In the genomic region with DNA sequence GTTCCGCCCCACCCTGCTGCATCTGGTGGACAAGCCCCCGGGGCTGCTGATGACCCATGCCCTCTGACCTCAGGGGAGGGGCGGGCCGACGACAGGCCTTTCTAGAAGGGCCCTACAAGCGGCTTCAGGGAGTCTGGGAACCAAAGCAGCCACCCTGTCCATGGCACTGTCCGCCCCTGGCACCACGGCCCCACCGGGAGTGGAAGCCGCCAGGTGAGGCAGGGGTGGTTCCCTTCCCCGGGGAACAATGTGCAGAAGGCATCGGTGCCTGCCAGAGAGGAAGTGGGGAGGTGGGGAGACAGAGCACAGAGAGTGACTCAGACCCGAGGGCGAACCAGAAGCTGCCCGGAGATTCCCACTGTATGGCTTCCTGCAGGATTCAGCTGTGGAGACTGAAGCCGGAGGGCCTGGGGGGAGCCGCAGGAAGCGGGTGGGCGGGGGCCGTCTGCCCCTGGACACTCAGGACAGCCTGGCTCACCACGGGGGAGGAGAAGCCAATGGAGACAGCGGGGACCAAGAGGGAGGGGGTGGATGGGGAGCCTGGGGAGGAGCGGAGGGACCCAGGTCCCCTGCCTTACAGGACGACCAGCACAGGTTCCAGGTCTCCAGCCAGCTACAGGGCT, we compare ENCODE assay signal across 7 cellular contexts.
DNase-seq lines count a peak whose midpoint lies in the region; ATAC-seq, FAIRE-seq and TF ChIP-seq lines count a peak whose summit lies in the region.

No MANE protein-coding gene starts in this region.

- H3K36me3 ChIP-seq in pancreas (no peaks in the 10 kb centered on the region), OCI-LY7 (ENCODE audit: insufficient read depth, low read length) (no peaks in the 10 kb centered on the region), esophagus squamous epithelium (no peaks in the 10 kb centered on the region)

- no peaks in the 10 kb centered on the region for H3K79me2 ChIP-seq in OCI-LY7 (ENCODE audit: insufficient read depth, low read depth, low read length)

- H3K27ac ChIP-seq in pancreas (peak overlapping the region in 1 of 4 donors; percentile 41), OCI-LY7 (ENCODE audit: low read depth, low read length, poor library complexity, severe bottlenecking) (no peak overlapping the region), esophagus squamous epithelium (no peak overlapping the region)

- POLR2A ChIA-PET in OCI-LY7 (lab: Charles Lee), result no interaction called here

- WGBS in pancreas, 2 donors, result 14 to 17% methylated on average over 24 of the region's 24 CpGs
- WGBS in esophagus squamous epithelium, 2 donors, result 0 to 2% methylated on average over 6 to 15 of the region's 24 CpGs

- H3K4me3 ChIP-seq in pancreas (peak overlapping the region in 1 of 4 donors; percentile 38), OCI-LY7 (ENCODE audit: low read depth, low read length, poor library complexity, severe bottlenecking) (no peak overlapping the region), esophagus squamous epithelium (peak overlapping the region in 2 of 4 donors; percentile 18 to 56)

- H3K4me1 ChIP-seq in pancreas, result peaks cover 0 to 5% (median 0%) of the 10 kb centered on the region in 3 donors
- H3K4me1 ChIP-seq in OCI-LY7 (ENCODE audit: insufficient read depth, low read length, poor library complexity, severe bottlenecking), result no peaks in the 10 kb centered on the region
- peaks cover 19 to 36% (median 20%) of the 10 kb centered on the region in 3 donors for H3K4me1 ChIP-seq in esophagus squamous epithelium

- H3K9me3 ChIP-seq in pancreas, result no peaks in the 10 kb centered on the region
- no peaks in the 10 kb centered on the region for H3K9me3 ChIP-seq in OCI-LY7 (ENCODE audit: low read length)
- no peaks in the 10 kb centered on the region for H3K9me3 ChIP-seq in esophagus squamous epithelium

- intact Hi-C loops in pancreas (cut with DNase I) (loop anchor here in 1 of 3 donors (10.0 kb wide), 3 partner anchors 482 to 932 kb away; partner anchors contain the start of gene CHST13), OCI-LY7 (cut with micrococcal nuclease; ENCODE audit: unreplicated experiment) (loop anchor here (5.0 to 10.0 kb wide), 2 partner anchors 472 to 779 kb away; partner anchors contain the start of gene PLXNA1), esophagus squamous epithelium (cut with DNase I) (loop anchor here (5.0 to 10.0 kb wide), 3 partner anchors 472 to 792 kb away; partner anchors contain the start of gene PLXNA1)

- TF ChIP-seq CTCF in pancreas (IDR thresholded peaks at IDR 0.05) (no peak), OCI-LY7 (conservative IDR thresholded peaks at IDR 0.05; ENCODE audit: low read length) (no peak), esophagus squamous epithelium (IDR thresholded peaks at IDR 0.05) (peak in 1 of 6 experiments; percentile 11)

- ATAC-seq in esophagus mucosa, result peak; percentile 65
- ATAC-seq in pancreas, result peak; percentile 33 to 76 (median 54)
- no peak for ATAC-seq in GM19397 (IDR thresholded peaks at IDR 0.05; ENCODE audit: unreplicated experiment)

- H3K4me2 ChIP-seq in OCI-LY7 (ENCODE audit: low read length), result no peak overlapping the region

- FAIRE-seq in pancreas (lab: Jason Lieb, UNC), result no peak

- no peaks in the 10 kb centered on the region for H3K9me2 ChIP-seq in OCI-LY7 (ENCODE audit: insufficient read depth, low read length)

- TF ChIP-seq POLR2A in esophagus squamous epithelium (IDR thresholded peaks at IDR 0.05), result no peak

- no TSS peak for BruUV-seq in OCI-LY7 (replicated peaks; lab: Mats Ljungman, UMichigan)

- H4K20me1 ChIP-seq in OCI-LY7 (ENCODE audit: insufficient read depth, low read length), result no peaks in the 10 kb centered on the region

- DNase-seq in ELF-1 (ENCODE audit: low read depth, low spot score) (peak; percentile 74), NCI-H2029 (lab: John Stamatoyannopoulos, UW) (peak; percentile 56), pancreas (peak in 2 of 6 donors; percentile 24 to 63), OCI-LY7 (ENCODE audit: low spot score) (no peak), esophagus squamous epithelium (lab: John Stamatoyannopoulos, UW) (no peak)

- H2AFZ ChIP-seq in OCI-LY7 (ENCODE audit: low read length), result no peak overlapping the region

- CTCF ChIA-PET in OCI-LY7 (lab: Charles Lee; ENCODE audit: unreplicated experiment), result no interaction called here

- H3K27me3 ChIP-seq in pancreas (peaks cover 0 to 19% (median 5%) of the 10 kb centered on the region in 4 donors), esophagus squamous epithelium (peaks cover 0 to 79% (median 7%) of the 10 kb centered on the region in 4 donors)

Comparison
In these comparisons a context has a peak if more than half of its experiments do, and no peak if none do; other contexts are left out.
1. DNase-seq: peak in ELF-1 (single experiment) and NCI-H2029 (single experiment); none in OCI-LY7 (single experiment) and esophagus squamous epithelium (single experiment).